11 cellular contexts compared by ENCODE assay signal in the genomic region with DNA sequence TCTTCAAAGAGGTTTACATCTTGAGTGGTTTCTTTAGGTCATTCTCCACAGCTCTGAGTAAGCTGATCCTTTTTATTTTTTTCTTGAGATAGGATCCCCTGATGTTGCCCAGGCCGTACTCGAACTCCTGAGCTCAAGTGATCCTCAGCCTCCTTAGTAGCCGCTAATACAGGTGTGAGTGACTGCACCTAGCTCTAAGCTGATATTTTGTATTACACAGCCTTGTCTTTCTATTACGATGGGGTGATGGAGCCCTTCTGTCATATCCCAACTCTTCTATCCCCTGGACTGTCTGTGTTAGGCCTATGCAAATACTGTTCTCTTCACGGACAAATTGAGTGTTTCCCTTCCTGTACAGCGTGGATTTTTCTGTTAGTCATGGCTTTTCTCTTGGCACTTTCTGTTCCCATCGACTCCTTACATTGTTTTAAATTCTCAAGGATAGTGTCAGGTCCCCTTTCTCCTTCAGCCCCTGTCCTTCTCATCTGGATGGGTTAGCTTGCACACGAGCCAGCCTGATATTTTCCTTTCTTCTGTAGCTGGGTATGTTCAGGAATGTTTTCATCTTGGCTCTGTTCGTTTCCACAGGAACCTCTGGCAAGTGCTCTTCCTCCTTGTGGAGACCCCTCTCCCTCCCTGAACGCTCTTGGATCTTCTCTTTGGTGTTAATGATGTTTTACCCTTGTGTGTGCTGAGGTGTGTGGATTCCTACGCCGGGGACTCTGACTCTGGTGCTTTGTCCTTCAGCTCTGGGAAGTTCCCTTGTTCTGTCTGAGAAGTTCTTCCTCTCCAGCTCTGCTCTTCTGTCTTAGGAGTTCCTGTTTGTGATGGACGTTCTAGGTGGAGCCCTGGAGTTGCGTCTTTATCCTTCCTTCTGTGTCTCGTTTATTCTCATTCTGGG. TPM values are rescaled to one million over a fixed set of nuclear protein-coding genes. Genes with fewer than 3 reads are reported as not detected.
A peak's percentile ranks its signal among the peaks of the same experiment; 100 is the strongest.
DNase-seq lines count a peak whose midpoint lies in the region; ATAC-seq and TF ChIP-seq lines count a peak whose summit lies in the region.
"Had no signal": no experiment of that assay in that cellular context is flagged by ENCODE, and none has a peak within 500 bp of the region (broad histone marks: within the 10 kb centered on the region; RNA-seq: fewer than 3 reads in every experiment).

No MANE protein-coding gene starts in this region.

- no peak overlapping the region for H2AFZ ChIP-seq in Loucy (ENCODE audit: low read length)

- no peaks in the 10 kb centered on the region for H3F3A ChIP-seq in Loucy (ENCODE audit: low read depth)

- no peaks in the 10 kb centered on the region for H3K27me3 ChIP-seq in Loucy (ENCODE audit: insufficient read depth, low read length, poor library complexity, severe bottlenecking)
- H3K27me3 ChIP-seq in brain microvascular endothelial cell (replicated peaks): no peaks in the 10 kb centered on the region

- no peaks in the 10 kb centered on the region for H3K9me2 ChIP-seq in Loucy (replicated peaks; ENCODE audit: low read depth, low read length)

- H3K27ac ChIP-seq in caudate nucleus (ENCODE audit: low read depth, low read length) (peak overlapping the region; percentile 65), brain microvascular endothelial cell (no peak overlapping the region)
- H3K27ac ChIP-seq: epithelial cell of prostate had no signal

- peaks cover 14% of the 10 kb centered on the region for H3K36me3 Mint-ChIP-seq in natural killer cell treated with Interleukin-12 subunit alpha and Interleukin-12 subunit beta and Interleukin-15 and Interleukin-18, amount 100 ng/mL, for 72 hours

- ATAC-seq in natural killer cell treated with Interleukin-12 subunit alpha and Interleukin-12 subunit beta and Interleukin-15 and Interleukin-18, amount 100 ng/mL, for 72 hours: no peak
- ATAC-seq in HG02840 (IDR thresholded peaks at IDR 0.05; ENCODE audit: low FRiP score, unreplicated experiment): no peak

- H3K4me3 ChIP-seq in Loucy (ENCODE audit: low read length, poor library complexity, severe bottlenecking) (peak overlapping the region; percentile 94), brain microvascular endothelial cell (ENCODE audit: low read depth, low read length) (no peak overlapping the region)

- H3K79me2 ChIP-seq in Loucy (ENCODE audit: insufficient read depth, low read length): peaks cover 69% of the 10 kb centered on the region

- H3K4me1 ChIP-seq in Loucy (ENCODE audit: insufficient read depth, low read length, poor library complexity, severe bottlenecking): peaks cover 37% of the 10 kb centered on the region

- peaks cover 3% of the 10 kb centered on the region for H4K20me1 ChIP-seq in Loucy (ENCODE audit: insufficient read depth, low read length, poor library complexity, severe bottlenecking)

- H3K36me3 ChIP-seq in Loucy (ENCODE audit: insufficient read depth, low read length) (no peaks in the 10 kb centered on the region), brain microvascular endothelial cell (replicated peaks) (peaks cover 3% of the 10 kb centered on the region)

- H3K4me2 ChIP-seq in Loucy (ENCODE audit: low read depth, low read length, poor library complexity, severe bottlenecking): peak overlapping the region; percentile 91

- H3K4me3 Mint-ChIP-seq in natural killer cell treated with Interleukin-12 subunit alpha and Interleukin-12 subunit beta and Interleukin-15 and Interleukin-18, amount 100 ng/mL, for 72 hours: peak overlapping the region; percentile 57

- no peaks in the 10 kb centered on the region for H3K27me3 Mint-ChIP-seq in natural killer cell treated with Interleukin-12 subunit alpha and Interleukin-12 subunit beta and Interleukin-15 and Interleukin-18, amount 100 ng/mL, for 72 hours

- H3K9me3 Mint-ChIP-seq in natural killer cell treated with Interleukin-12 subunit alpha and Interleukin-12 subunit beta and Interleukin-15 and Interleukin-18, amount 100 ng/mL, for 72 hours: no peaks in the 10 kb centered on the region

- TF ChIP-seq CTCF in Loucy (conservative IDR thresholded peaks at IDR 0.05; ENCODE audit: low read length): no peak
- TF ChIP-seq CTCF in brain microvascular endothelial cell (IDR thresholded peaks at IDR 0.05; ENCODE audit: low read depth, low read length, missing control alignments): no peak

- DNase-seq in CD1c-positive myeloid dendritic cell (ENCODE audit: extremely low spot score): peak; percentile 75
- DNase-seq in caudate nucleus (lab: John Stamatoyannopoulos, UW): no peak
- no peak for DNase-seq in natural killer cell treated with Interleukin-12 subunit alpha and Interleukin-12 subunit beta and Interleukin-15 and Interleukin-18, amount 100 ng/mL, for 72 hours (ENCODE audit: low spot score)
- no peak for DNase-seq in brain microvascular endothelial cell
- DNase-seq in HPDE6-E6E7 (ENCODE audit: extremely low spot score): no peak
- no peak for DNase-seq in NCI-H226
- DNase-seq: NCI-H187 treated with DMSO at 0.1 percent for 48 hours had no signal

- peak overlapping the region; percentile 98 for H3K9ac ChIP-seq in Loucy (ENCODE audit: low read depth, low read length, poor library complexity, severe bottlenecking)

- H3K27ac Mint-ChIP-seq in natural killer cell treated with Interleukin-12 subunit alpha and Interleukin-12 subunit beta and Interleukin-15 and Interleukin-18, amount 100 ng/mL, for 72 hours: peak overlapping the region; percentile 95 to 97

- in situ Hi-C loops in brain microvascular endothelial cell (cut with HindIII; ENCODE audit: low pct_ligation_motif_present, low sequenced_read_pairs): no loop called here

- peaks cover 56 to 59% of the 10 kb centered on the region in 2 donors for H3K4me1 Mint-ChIP-seq in natural killer cell treated with Interleukin-12 subunit alpha and Interleukin-12 subunit beta and Interleukin-15 and Interleukin-18, amount 100 ng/mL, for 72 hours (ENCODE audit: low read depth in 2 of 2)

- H3K9me3 ChIP-seq in Loucy (ENCODE audit: insufficient read depth, low read depth, low read length): no peaks in the 10 kb centered on the region

RNA-seq across cellular contexts. Expression of a gene that starts 2.3 kb away (rescaled TPM):
- total RNA-seq in natural killer cell treated with Interleukin-12 subunit alpha and Interleukin-12 subunit beta and Interleukin-15 and Interleukin-18, amount 100 ng/mL, for 72 hours: 10 to 100 TPM; 31.3 to 59.2 TPM

RNA-seq across cellular contexts. Expression of a gene that starts 17.2 kb away (rescaled TPM):
- not detected for total RNA-seq in natural killer cell treated with Interleukin-12 subunit alpha and Interleukin-12 subunit beta and Interleukin-15 and Interleukin-18, amount 100 ng/mL, for 72 hours
- total RNA-seq: posterior vena cava had no signal
